ENCODE assay signal across 10 cellular contexts in the genomic region with DNA sequence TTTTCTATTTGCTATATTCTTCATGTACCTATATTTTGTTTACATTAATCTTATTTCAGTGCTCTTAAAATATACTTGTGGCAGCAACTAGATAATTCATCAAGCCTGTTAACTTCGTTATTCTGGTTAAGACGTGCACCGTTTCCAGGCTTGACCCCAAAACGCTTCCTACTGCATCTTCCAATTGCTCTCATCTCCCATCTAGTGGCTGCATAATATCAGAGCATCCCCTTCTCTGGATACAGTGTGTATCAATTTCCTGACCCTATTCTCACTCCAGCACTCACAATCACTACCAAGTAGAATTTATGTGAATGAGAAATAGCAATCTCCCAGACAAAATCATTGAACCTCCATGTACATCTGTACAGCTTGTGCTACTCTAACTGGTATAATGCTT.
DNase-seq lines count a peak whose midpoint lies in the region; ATAC-seq and TF ChIP-seq lines count a peak whose summit lies in the region.
"Had no signal": no experiment of that assay in that cellular context is flagged by ENCODE, and none has a peak within 500 bp of the region (broad histone marks: within the 10 kb centered on the region; RNA-seq: fewer than 3 reads in every experiment).

No MANE protein-coding gene starts in this region.

- H3K4me3 ChIP-seq in BJ (ENCODE audit: low read depth, low read length) (no peak overlapping the region), adipocyte (ENCODE audit: low read length) (no peak overlapping the region), MG63 (no peak overlapping the region)

- peak; percentile 53 for TF ChIP-seq CTCF in BJ (IDR thresholded peaks at IDR 0.05; ENCODE audit: insufficient read depth, low read depth, low read length)

- H3K9ac ChIP-seq in adipocyte (ENCODE audit: low read length): no peak overlapping the region

- ATAC-seq in HG03432 (IDR thresholded peaks at IDR 0.05; ENCODE audit: unreplicated experiment) (no peak), esophagus mucosa (no peak)

- CTCF ChIA-PET in BJ (lab: Yijun Ruan, JAX): interaction anchor here (0.8 kb wide), 1 partner anchor 13 kb away, joined by 3 read pairs; no protein-coding TSS in a partner anchor

- DNase-seq in BJ (ENCODE audit: low read depth) (no peak), HPDE6-E6E7 (ENCODE audit: extremely low spot score) (peak; percentile 2), adipocyte (ENCODE audit: low read depth) (peak; percentile 14), inferior parietal cortex (ENCODE audit: extremely low spot score) (peak; percentile 53), MG63 (no peak)
- no peak for DNase-seq in stimulated activated CD4-positive, alpha-beta T cell treated with anti-CD3 and anti-CD28 coated beads, Interleukin-2, amount 100 ng/mL, for 24 hours
- DNase-seq: activated naive CD8-positive, alpha-beta T cell treated with anti-CD3 and anti-CD28 coated beads for 36 hours; NCI-H526 treated with DMSO at 0.1 percent for 48 hours had no signal

- no peaks in the 10 kb centered on the region for H3K4me1 ChIP-seq in adipocyte (ENCODE audit: control insufficient read depth, insufficient read depth, low read length)

- H3K36me3 ChIP-seq in BJ (ENCODE audit: control insufficient read depth, insufficient read depth, low read length) (no peaks in the 10 kb centered on the region), adipocyte (ENCODE audit: control insufficient read depth, insufficient read depth, low read length, severe bottlenecking) (no peaks in the 10 kb centered on the region), MG63 (no peaks in the 10 kb centered on the region)

- H3K9me3 ChIP-seq in adipocyte (ENCODE audit: control insufficient read depth, low read length) (no peaks in the 10 kb centered on the region), MG63 (no peaks in the 10 kb centered on the region)

- POLR2A ChIA-PET in BJ (lab: Charles Lee): no interaction called here

- H3K27me3 ChIP-seq in BJ (ENCODE audit: control insufficient read depth, insufficient read depth, low read length) (no peaks in the 10 kb centered on the region), adipocyte (replicated peaks; ENCODE audit: control insufficient read depth, insufficient read depth, low read length) (no peaks in the 10 kb centered on the region), MG63 (no peaks in the 10 kb centered on the region)

Comparison
In these comparisons a context has a peak if more than half of its experiments do, and no peak if none do; other contexts are left out.
1. DNase-seq: peak in HPDE6-E6E7 (single experiment), adipocyte (single experiment) and inferior parietal cortex (single experiment); none in BJ (single experiment), stimulated activated CD4-positive, alpha-beta T cell treated with anti-CD3 and anti-CD28 coated beads, Interleukin-2, amount 100 ng/mL, for 24 hours (0 of 2) and MG63 (single experiment).